ENCODE assay signal across 8 cellular contexts in the genomic region with DNA sequence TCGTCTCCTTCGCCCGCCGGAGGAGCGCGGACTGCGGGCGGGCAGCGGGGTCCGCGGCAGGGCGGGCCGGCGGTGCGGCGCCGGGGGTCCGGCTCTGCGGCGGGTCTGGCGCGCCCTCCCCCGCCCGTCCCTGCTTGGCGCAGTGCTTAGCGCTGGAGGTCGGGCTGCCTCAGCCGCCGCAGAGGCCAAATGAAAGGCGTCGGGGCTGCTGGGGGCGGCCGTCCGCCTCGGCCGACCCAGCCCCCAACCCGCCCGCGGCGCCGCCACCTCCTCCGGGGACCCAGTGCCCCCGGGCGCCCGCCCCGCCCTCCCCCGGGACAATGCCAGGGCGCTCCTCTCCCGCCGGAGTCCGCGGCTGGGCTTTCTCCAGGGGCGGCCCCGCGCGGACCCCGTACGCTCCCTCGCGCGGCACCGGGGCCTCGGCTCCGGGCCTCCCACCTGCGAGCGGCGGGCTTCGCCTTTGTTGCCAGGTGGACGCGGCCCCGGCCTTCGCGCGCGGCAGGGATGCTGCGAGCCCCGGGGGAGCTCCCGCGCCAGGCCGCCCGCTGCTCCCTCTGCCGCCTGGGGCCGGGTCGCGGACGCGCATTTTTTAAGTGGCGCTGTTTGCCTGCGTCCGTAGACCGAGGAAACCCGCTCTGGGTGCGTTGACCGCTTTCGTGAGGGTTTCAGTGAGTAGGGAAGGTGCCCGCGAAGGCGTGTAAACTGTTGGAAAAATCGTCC. TPM values are rescaled to one million over a fixed set of nuclear protein-coding genes. Genes with fewer than 3 reads are reported as not detected.
DNase-seq lines count a peak whose midpoint lies in the region; ATAC-seq, FAIRE-seq and TF ChIP-seq lines count a peak whose summit lies in the region.

No MANE protein-coding gene starts in this region.

- CTCF ChIA-PET in A673 (lab: Charles Lee), result interaction anchor here (0.6 to 0.9 kb wide), 2 partner anchors 62 to 357 kb away, joined by 3 to 4 read pairs; no protein-coding TSS in a partner anchor

- BruUV-seq in A673 (replicated peaks; lab: Mats Ljungman, UMichigan), result no TSS peak

- H3K9me3 ChIP-seq in A673 (ENCODE audit: low read depth, low read length, poor library complexity, severe bottlenecking) (no peaks in the 10 kb centered on the region), SJCRH30 (replicated peaks) (no peaks in the 10 kb centered on the region), prostate gland (no peaks in the 10 kb centered on the region)

- no peaks in the 10 kb centered on the region for H3K36me3 ChIP-seq in A673 (ENCODE audit: insufficient read depth, low read length, poor library complexity, severe bottlenecking)
- no peaks in the 10 kb centered on the region for H3K36me3 ChIP-seq in SJCRH30
- no peaks in the 10 kb centered on the region for H3K36me3 ChIP-seq in prostate gland

- peak; percentile 9 for ATAC-seq in GM18520 (IDR thresholded peaks at IDR 0.05; ENCODE audit: unreplicated experiment)
- peak; percentile 29 for ATAC-seq in HG03095 (IDR thresholded peaks at IDR 0.05; ENCODE audit: unreplicated experiment)
- peak; percentile 21 for ATAC-seq in activated naive CD8-positive, alpha-beta T cell treated with anti-CD3 and anti-CD28 coated beads, Interleukin-2, amount 50 U/mL, for 24 hours
- peak; percentile 14 for ATAC-seq in left cardiac atrium

- H3K36me3 Mint-ChIP-seq in activated naive CD8-positive, alpha-beta T cell treated with anti-CD3 and anti-CD28 coated beads, Interleukin-2, amount 50 U/mL, for 24 hours (ENCODE audit: low read depth), result no peaks in the 10 kb centered on the region

- H3K4me1 ChIP-seq in A673 (ENCODE audit: insufficient read depth, low read length, poor library complexity, severe bottlenecking) (peaks cover 15% of the 10 kb centered on the region), SJCRH30 (no peaks in the 10 kb centered on the region), prostate gland (replicated peaks) (no peaks in the 10 kb centered on the region)

- H3K4me3 ChIP-seq in A673 (ENCODE audit: low read depth, low read length, poor library complexity, severe bottlenecking) (peak overlapping the region; percentile 91), SJCRH30 (peak overlapping the region; percentile 93), prostate gland (peak overlapping the region; percentile 82 to 97)

- no peak for FAIRE-seq in RCC 7860 (lab: Jason Lieb, UNC)

- H3K27me3 ChIP-seq in A673 (replicated peaks; ENCODE audit: insufficient read depth, low read depth, low read length, poor library complexity) (no peaks in the 10 kb centered on the region), SJCRH30 (no peaks in the 10 kb centered on the region), prostate gland (replicated peaks; ENCODE audit: insufficient read depth) (no peaks in the 10 kb centered on the region)

- peak overlapping the region; percentile 69 for H3K27ac ChIP-seq in A673 (ENCODE audit: low read depth, low read length, poor library complexity, severe bottlenecking)
- H3K27ac ChIP-seq in SJCRH30, result peak overlapping the region; percentile 25; the same call in 1 of the 2 replicates
- peak overlapping the region; percentile 88 to 96 for H3K27ac ChIP-seq in prostate gland

- H3K27me3 Mint-ChIP-seq in activated naive CD8-positive, alpha-beta T cell treated with anti-CD3 and anti-CD28 coated beads, Interleukin-2, amount 50 U/mL, for 24 hours, result no peaks in the 10 kb centered on the region

- no peak for TF ChIP-seq CTCF in A673 (conservative IDR thresholded peaks at IDR 0.05; ENCODE audit: low read depth, low read length)
- peak in 1 of 4 experiments; percentile 22 for TF ChIP-seq CTCF in prostate gland (IDR thresholded peaks at IDR 0.05)

- peak overlapping the region; percentile 85 for H3K4me3 Mint-ChIP-seq in activated naive CD8-positive, alpha-beta T cell treated with anti-CD3 and anti-CD28 coated beads, Interleukin-2, amount 50 U/mL, for 24 hours

- intact Hi-C loops in A673 (cut with micrococcal nuclease; ENCODE audit: unreplicated experiment), result no loop called here
- intact Hi-C loops in left cardiac atrium (cut with DNase I), result loop anchor here in 1 of 2 donors (5.0 kb wide), 1 partner anchor 52 kb away; no protein-coding TSS in a partner anchor
- intact Hi-C loops in prostate gland (cut with DNase I), result loop anchor here (10.0 kb wide), 1 partner anchor 55 kb away; no protein-coding TSS in a partner anchor

- under 1% methylated on average over 37 of the region's 99 CpGs for WGBS in prostate gland

- peaks cover 26% of the 10 kb centered on the region for H3K4me1 Mint-ChIP-seq in activated naive CD8-positive, alpha-beta T cell treated with anti-CD3 and anti-CD28 coated beads, Interleukin-2, amount 50 U/mL, for 24 hours

- DNase-seq in A673 (ENCODE audit: low spot score), result peak; percentile 49
- DNase-seq in SJCRH30, result peak; percentile 32 to 34
- peak; percentile 56 for DNase-seq in activated naive CD8-positive, alpha-beta T cell treated with anti-CD3 and anti-CD28 coated beads, Interleukin-2, amount 50 U/mL, for 24 hours
- DNase-seq in left cardiac atrium, result peak; percentile 60
- peak; percentile 28 for DNase-seq in prostate gland (ENCODE audit: low spot score)
- DNase-seq in RCC 7860 (ENCODE audit: low spot score), result no peak

- no peak for TF ChIP-seq POLR2A in prostate gland (IDR thresholded peaks at IDR 0.05)

- H3K9me3 Mint-ChIP-seq in activated naive CD8-positive, alpha-beta T cell treated with anti-CD3 and anti-CD28 coated beads, Interleukin-2, amount 50 U/mL, for 24 hours, result no peaks in the 10 kb centered on the region

- H3K27ac Mint-ChIP-seq in activated naive CD8-positive, alpha-beta T cell treated with anti-CD3 and anti-CD28 coated beads, Interleukin-2, amount 50 U/mL, for 24 hours, result no peak overlapping the region

- POLR2A ChIA-PET in A673 (lab: Charles Lee; ENCODE audit: low non-redundant PET), result interaction anchor here (0.7 kb wide), 1 partner anchor 734 kb away, joined by 3 read pairs; no protein-coding TSS in a partner anchor

RNA-seq across cellular contexts. Expression of gene APLP2, which starts 0.6 kb away (rescaled TPM):
- 175 and 181 TPM in 2 replicates for total RNA-seq in A673 (2021)
- total RNA-seq in SJCRH30 (2014; rRNA removed; shearing (Covaris generic)), result 76.1 and 83.1 TPM in 2 replicates
- 100 to 1,000 TPM; 298 to 322 TPM for total RNA-seq in left cardiac atrium
- total RNA-seq in prostate gland, result 100 to 1,000 TPM; 222 to 434 TPM

Comparison
In these comparisons a context has a peak if more than half of its experiments do, and no peak if none do; other contexts are left out.
1. H3K27ac ChIP-seq: peak in every context shown above with its lines; median percentile 92 in prostate gland; 69 in A673; 25 in SJCRH30.